9 cellular contexts compared by ENCODE assay signal in genomic region chr4:64781737-64782326, GRCh38.
DNase-seq lines count a peak whose midpoint lies in the region; ATAC-seq, FAIRE-seq and TF ChIP-seq lines count a peak whose summit lies in the region.
"Had no signal": no experiment of that assay in that cellular context is flagged by ENCODE, and none has a peak within 500 bp of the region (broad histone marks: within the 10 kb centered on the region; RNA-seq: fewer than 3 reads in every experiment).

No MANE protein-coding gene starts in this region.

- no peaks in the 10 kb centered on the region for H3F3A ChIP-seq in MM.1S (ENCODE audit: insufficient read depth, low read length)

- ATAC-seq in GM21529 (IDR thresholded peaks at IDR 0.05; ENCODE audit: unreplicated experiment) (peak; percentile 73), right lobe of liver (peak; percentile 39 to 61 (median 52)), GM18519 (IDR thresholded peaks at IDR 0.05; ENCODE audit: low FRiP score, unreplicated experiment) (no peak)

- H3K9me3 ChIP-seq in MM.1S (replicated peaks; ENCODE audit: insufficient read depth, low read length), result no peaks in the 10 kb centered on the region
- no peaks in the 10 kb centered on the region for H3K9me3 ChIP-seq in right lobe of liver
- H3K9me3 ChIP-seq: neutrophil had no signal

- H2AFZ ChIP-seq in MM.1S (ENCODE audit: low read length), result no peak overlapping the region

- H3K9me2 ChIP-seq in MM.1S (replicated peaks; ENCODE audit: insufficient read depth, low read length), result no peaks in the 10 kb centered on the region

- 4% methylated on average over 3 of the region's 3 CpGs for WGBS in right lobe of liver (ENCODE audit: insufficient coverage, low coverage, low lambda C conversion rate, missing lambda C conversion rate)

- H3K27ac ChIP-seq in MM.1S (ENCODE audit: low read length), result no peak overlapping the region
- H3K27ac ChIP-seq in right lobe of liver, result no peak overlapping the region
- H3K27ac ChIP-seq: neutrophil had no signal

- H3K79me2 ChIP-seq in MM.1S (ENCODE audit: low read length), result no peaks in the 10 kb centered on the region

- TF ChIP-seq POLR2A in right lobe of liver (IDR thresholded peaks at IDR 0.05), result no peak

- intact Hi-C loops in right lobe of liver (cut with DNase I), result no loop called here

- peak; percentile 83 for FAIRE-seq in D721Med (lab: Jason Lieb, UNC)

- no peaks in the 10 kb centered on the region for H3K4me1 ChIP-seq in MM.1S (ENCODE audit: low read length)
- no peaks in the 10 kb centered on the region for H3K4me1 ChIP-seq in right lobe of liver

- TF ChIP-seq CTCF in D721Med (IDR thresholded peaks at IDR 0.05; ENCODE audit: insufficient read depth, missing control alignments) (peak; percentile 58), MM.1S (IDR thresholded peaks at IDR 0.05; ENCODE audit: low read length) (peak; percentile 78), right lobe of liver (IDR thresholded peaks at IDR 0.05) (peak; percentile 47 to 68 (median 66))

- H3K36me3 ChIP-seq in MM.1S (replicated peaks; ENCODE audit: insufficient read depth, low read length) (no peaks in the 10 kb centered on the region), right lobe of liver (no peaks in the 10 kb centered on the region)
- H3K36me3 ChIP-seq: neutrophil had no signal

- no peak overlapping the region for H3K4me2 ChIP-seq in MM.1S (ENCODE audit: low read depth, low read length)

- H3K9ac ChIP-seq in MM.1S (ENCODE audit: low read length), result no peak overlapping the region

- DNase-seq in D721Med (ENCODE audit: insufficient read length, low spot score), result no peak
- DNase-seq in MM.1S, result peak; percentile 60
- peak; percentile 76 for DNase-seq in astrocyte of the hippocampus (ENCODE audit: low read depth, low spot score)
- no peak for DNase-seq in right lobe of liver
- DNase-seq in middle frontal gyrus (ENCODE audit: extremely low spot score, low spot score), result no peak
- DNase-seq in COLO668 (lab: John Stamatoyannopoulos, UW; ENCODE audit: unreplicated experiment), result no peak

- H3K27me3 ChIP-seq in MM.1S (replicated peaks; ENCODE audit: insufficient read depth, low read length) (no peaks in the 10 kb centered on the region), right lobe of liver (no peaks in the 10 kb centered on the region)
- H3K27me3 ChIP-seq: neutrophil had no signal

- no peaks in the 10 kb centered on the region for H4K20me1 ChIP-seq in MM.1S (ENCODE audit: insufficient read depth, low read length)

- H3K4me3 ChIP-seq in MM.1S (ENCODE audit: low read length) (no peak overlapping the region), right lobe of liver (no peak overlapping the region)

Comparison
In these comparisons a context has a peak if more than half of its experiments do, and no peak if none do; other contexts are left out.
1. DNase-seq: peak in MM.1S (single experiment) and astrocyte of the hippocampus (single experiment); none in D721Med (single experiment), right lobe of liver (0 of 3), middle frontal gyrus (single experiment) and COLO668 (single experiment).
2. Peak in every context shown above with its lines, with median percentiles within 50 percentile points of each other: CTCF ChIP-seq.